18 cellular contexts compared by ENCODE assay signal in genomic region chr17:37025847-37026533, GRCh38.
DNase-seq lines count a peak whose midpoint lies in the region; ATAC-seq and TF ChIP-seq lines count a peak whose summit lies in the region.
"Had no signal": no experiment of that assay in that cellular context is flagged by ENCODE, and none has a peak within 500 bp of the region (broad histone marks: within the 10 kb centered on the region; RNA-seq: fewer than 3 reads in every experiment).

No MANE protein-coding gene starts in this region.

- intact Hi-C loops in activated CD8-positive, alpha-beta T cell treated with anti-CD3 and anti-CD28 coated beads for 36 hours (cut with micrococcal nuclease), result no loop called here
- intact Hi-C loops in left ventricle myocardium superior (cut with micrococcal nuclease), result no loop called here

- H3K36me3 Mint-ChIP-seq in CD8-positive, alpha-beta memory T cell, result peaks cover 4 to 46% (median 8%) of the 10 kb centered on the region in 3 donors
- peaks cover 22% of the 10 kb centered on the region for H3K36me3 Mint-ChIP-seq in activated CD8-positive, alpha-beta T cell treated with anti-CD3 and anti-CD28 coated beads for 36 hours (ENCODE audit: low read depth)

- H3K27me3 ChIP-seq in CD8-positive, alpha-beta memory T cell (ENCODE audit: insufficient read depth, low read length, poor library complexity, severe bottlenecking), result no peaks in the 10 kb centered on the region
- H3K27me3 ChIP-seq: adrenal gland, SJCRH30, thyroid gland had no signal

- H3K27me3 Mint-ChIP-seq in CD8-positive, alpha-beta memory T cell, result no peaks in the 10 kb centered on the region
- no peaks in the 10 kb centered on the region for H3K27me3 Mint-ChIP-seq in activated CD8-positive, alpha-beta T cell treated with anti-CD3 and anti-CD28 coated beads for 36 hours

- peaks cover 19 to 28% (median 26%) of the 10 kb centered on the region in 3 donors for H3K4me1 Mint-ChIP-seq in CD8-positive, alpha-beta memory T cell
- H3K4me1 Mint-ChIP-seq in activated CD8-positive, alpha-beta T cell treated with anti-CD3 and anti-CD28 coated beads for 36 hours (ENCODE audit: low read depth), result peaks cover 26% of the 10 kb centered on the region

- no peak overlapping the region for H3K4me3 Mint-ChIP-seq in CD8-positive, alpha-beta memory T cell
- no peak overlapping the region for H3K4me3 Mint-ChIP-seq in activated CD8-positive, alpha-beta T cell treated with anti-CD3 and anti-CD28 coated beads for 36 hours
- H3K4me3 Mint-ChIP-seq: endodermal cell had no signal

- peak; percentile 82 for ATAC-seq in HG02870 (IDR thresholded peaks at IDR 0.05; ENCODE audit: unreplicated experiment)
- peak; percentile 92 for ATAC-seq in activated CD8-positive, alpha-beta T cell treated with anti-CD3 and anti-CD28 coated beads for 36 hours
- ATAC-seq in left ventricle myocardium superior, result no peak
- ATAC-seq in HG03039 (IDR thresholded peaks at IDR 0.05; ENCODE audit: unreplicated experiment), result no peak
- ATAC-seq: left lobe of liver had no signal

- no peaks in the 10 kb centered on the region for H3K9me3 ChIP-seq in CD8-positive, alpha-beta memory T cell (ENCODE audit: low read length)
- H3K9me3 ChIP-seq: adrenal gland, SJCRH30, thyroid gland had no signal

- POLR2A ChIA-PET in CD8-positive, alpha-beta memory T cell (lab: Charles Lee), result no interaction called here
- POLR2A ChIA-PET in activated CD8-positive, alpha-beta T cell treated with anti-CD3 and anti-CD28 coated beads for 36 hours (lab: Charles Lee), result no interaction called here

- CTCF ChIA-PET in CD8-positive, alpha-beta memory T cell (lab: Charles Lee), result interaction anchor here (0.9 kb wide), 1 partner anchor 24 kb away, joined by 3 read pairs; no protein-coding TSS in a partner anchor
- CTCF ChIA-PET in activated CD8-positive, alpha-beta T cell treated with anti-CD3 and anti-CD28 coated beads for 36 hours (lab: Charles Lee), result interaction anchor here (1.1 kb wide), 1 partner anchor 22 kb away, joined by 4 read pairs; no protein-coding TSS in a partner anchor

- peaks cover 6% of the 10 kb centered on the region for H3K36me3 ChIP-seq in CD8-positive, alpha-beta memory T cell (ENCODE audit: insufficient read depth, low read length)
- H3K36me3 ChIP-seq: adrenal gland had no signal

- H3K27ac ChIP-seq in CD8-positive, alpha-beta memory T cell (ENCODE audit: low read depth, low read length), result no peak overlapping the region
- H3K27ac ChIP-seq: adrenal gland, SJCRH30, thyroid gland had no signal

- TF ChIP-seq CTCF in GM13977 (IDR thresholded peaks at IDR 0.05; ENCODE audit: extremely low read depth, insufficient read depth, missing control alignments), result no peak
- TF ChIP-seq CTCF in activated CD8-positive, alpha-beta T cell treated with anti-CD3 and anti-CD28 coated beads for 36 hours (IDR thresholded peaks at IDR 0.05), result no peak

- H3K4me3 ChIP-seq in CD8-positive, alpha-beta memory T cell (ENCODE audit: low read length), result no peak overlapping the region
- H3K4me3 ChIP-seq: adrenal gland, SJCRH30, thyroid gland had no signal

- H3K9me3 Mint-ChIP-seq in CD8-positive, alpha-beta memory T cell, result no peaks in the 10 kb centered on the region
- H3K9me3 Mint-ChIP-seq in activated CD8-positive, alpha-beta T cell treated with anti-CD3 and anti-CD28 coated beads for 36 hours, result no peaks in the 10 kb centered on the region
- H3K9me3 Mint-ChIP-seq: endodermal cell had no signal

- DNase-seq in CD8-positive, alpha-beta memory T cell, result no peak
- peak; percentile 59 for DNase-seq in GM13977 (ENCODE audit: low spot score)
- peak; percentile 15 for DNase-seq in activated CD8-positive, alpha-beta T cell treated with anti-CD3 and anti-CD28 coated beads for 36 hours
- DNase-seq in SW 1271 (lab: John Stamatoyannopoulos, UW), result no peak
- no peak for DNase-seq in left ventricle myocardium superior
- DNase-seq in foreskin melanocyte, result no peak
- DNase-seq: adrenal gland; caudate nucleus; endodermal cell; NCI-H1436 treated with DMSO at 0.1 percent for 48 hours; occipital lobe; SJCRH30; stimulated activated CD4-positive, alpha-beta T cell treated with anti-CD3 and anti-CD28 coated beads, Interleukin-4, amount 100 ng/mL, for 1 hour; stimulated activated CD8-positive, alpha-beta memory T cell treated with anti-CD3 and anti-CD28 coated beads, Interleukin-4, amount 100 ng/mL, for 48 hours; thyroid gland had no signal

- in situ Hi-C loops in GM13977 (cut with MboI; ENCODE audit: low pct_unique_long_range_greater_than_20kb, low sequenced_read_pairs, unreplicated experiment), result loop anchor here (25.0 kb wide), 1 partner anchor 389 kb away; no protein-coding TSS in a partner anchor

- no peaks in the 10 kb centered on the region for H3K4me1 ChIP-seq in CD8-positive, alpha-beta memory T cell (ENCODE audit: insufficient read depth, low read length)
- H3K4me1 ChIP-seq: adrenal gland, SJCRH30, thyroid gland had no signal

- H3K27ac Mint-ChIP-seq in CD8-positive, alpha-beta memory T cell, result peak overlapping the region in 5 of 8 donors; percentile 3 to 71 (median 29)
- peak overlapping the region; percentile 53 for H3K27ac Mint-ChIP-seq in activated CD8-positive, alpha-beta T cell treated with anti-CD3 and anti-CD28 coated beads for 36 hours
- H3K27ac Mint-ChIP-seq: endodermal cell had no signal

Comparison
In these comparisons a context has a peak if more than half of its experiments do, and no peak if none do; other contexts are left out.
1. DNase-seq: peak in GM13977 (single experiment) and activated CD8-positive, alpha-beta T cell treated with anti-CD3 and anti-CD28 coated beads for 36 hours (single experiment); none in CD8-positive, alpha-beta memory T cell (0 of 5), SW 1271 (0 of 2), left ventricle myocardium superior (single experiment) and foreskin melanocyte (single experiment).
2. ATAC-seq: peak in HG02870 (single experiment) and activated CD8-positive, alpha-beta T cell treated with anti-CD3 and anti-CD28 coated beads for 36 hours (single experiment); none in left ventricle myocardium superior (single experiment) and HG03039 (single experiment).